Comparison of ENCODE assay signal across 26 cellular contexts in the genomic region with DNA sequence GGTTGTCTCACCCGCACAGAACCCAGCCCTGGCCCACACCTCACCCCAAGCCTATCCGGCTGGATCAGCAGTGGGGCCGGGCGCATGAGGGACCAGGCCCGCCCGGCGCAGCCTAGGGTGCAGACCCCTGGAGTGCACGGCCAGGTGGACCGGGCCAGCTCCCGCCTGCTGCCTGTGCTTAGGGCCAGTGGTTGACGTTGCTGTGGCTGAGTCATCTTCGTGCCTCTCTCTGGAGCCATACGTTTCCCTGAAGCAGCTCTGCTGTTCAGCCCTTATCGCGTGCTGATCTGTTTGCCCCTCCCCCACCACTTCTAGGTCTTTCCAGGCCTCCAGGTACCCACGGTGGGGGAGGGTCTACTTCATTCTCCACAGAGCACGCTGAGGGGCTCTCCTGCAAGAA. TPM values are rescaled to one million over a fixed set of nuclear protein-coding genes. Genes with fewer than 3 reads are reported as not detected.
DNase-seq lines count a peak whose midpoint lies in the region; ATAC-seq and TF ChIP-seq lines count a peak whose summit lies in the region.
"Had no signal": no experiment of that assay in that cellular context is flagged by ENCODE, and none has a peak within 500 bp of the region (broad histone marks: within the 10 kb centered on the region; RNA-seq: fewer than 3 reads in every experiment).

No MANE protein-coding gene starts in this region.

- ATAC-seq in GM23338 = peak; percentile 15; the same call in 2 of the 3 replicates
- no peak for ATAC-seq in HG02970 (IDR thresholded peaks at IDR 0.05; ENCODE audit: low FRiP score, unreplicated experiment)
- no peak for ATAC-seq in HG02798 (IDR thresholded peaks at IDR 0.05; ENCODE audit: poor library complexity, unreplicated experiment)
- ATAC-seq: effector memory CD8-positive, alpha-beta T cell; esophagus mucosa; heart right ventricle; left colon had no signal

- H3K27ac ChIP-seq in GM23338 (ENCODE audit: low read depth) (no peak overlapping the region), neural progenitor cell (no peak overlapping the region)
- H3K27ac ChIP-seq: colonic mucosa, heart right ventricle, sigmoid colon had no signal

- peak; percentile 49 for DNase-seq in GM23338 (ENCODE audit: low spot score)
- DNase-seq in RPMI7951 (ENCODE audit: low read depth) = peak; percentile 33
- DNase-seq in choroid plexus epithelial cell (ENCODE audit: low read depth) = peak; percentile 47
- DNase-seq in neural progenitor cell (ENCODE audit: low spot score) = no peak
- DNase-seq in NCI-H748 (lab: John Stamatoyannopoulos, UW; ENCODE audit: unreplicated experiment) = no peak
- DNase-seq: activated CD4-positive, alpha-beta T cell treated with anti-CD3 and anti-CD28 coated beads, Interleukin-2, amount 10 ng/mL, durations not matched to agents 24 days and 14 days; activated naive CD4-positive, alpha-beta T cell; activated T-cell treated with anti-CD3 and anti-CD28 coated beads, Interleukin-2, amount 50 U/mL, for 48 hours; Calu3; colonic mucosa; DND-41; effector memory CD8-positive, alpha-beta T cell; foreskin melanocyte; heart right ventricle; left colon; NCI-H1417 treated with DMSO at 0.1 percent for 48 hours; NCI-H82; sigmoid colon; stimulated activated naive CD4-positive, alpha-beta T cell had no signal

- no peak overlapping the region for H2AFZ ChIP-seq in GM23338
- no peak overlapping the region for H2AFZ ChIP-seq in neural progenitor cell (replicated peaks)

- H3K9me2 ChIP-seq in GM23338 (ENCODE audit: insufficient read depth) = no peaks in the 10 kb centered on the region

- H3K36me3 ChIP-seq in GM23338 (ENCODE audit: insufficient read depth) = no peaks in the 10 kb centered on the region
- no peaks in the 10 kb centered on the region for H3K36me3 ChIP-seq in neural progenitor cell
- H3K36me3 ChIP-seq: colonic mucosa, heart right ventricle, sigmoid colon had no signal

- no peaks in the 10 kb centered on the region for H3K9me3 ChIP-seq in neural progenitor cell (ENCODE audit: low read depth)
- H3K9me3 ChIP-seq: colonic mucosa, heart right ventricle, sigmoid colon had no signal

- no peak overlapping the region for H3K9ac ChIP-seq in neural progenitor cell

- H3K4me1 ChIP-seq in GM23338 (ENCODE audit: insufficient read depth) (no peaks in the 10 kb centered on the region), neural progenitor cell (peaks cover 19% of the 10 kb centered on the region)
- H3K4me1 ChIP-seq: colonic mucosa, heart right ventricle, sigmoid colon had no signal

- no peaks in the 10 kb centered on the region for H4K20me1 ChIP-seq in GM23338 (replicated peaks; ENCODE audit: insufficient read depth)
- no peaks in the 10 kb centered on the region for H4K20me1 ChIP-seq in neural progenitor cell (ENCODE audit: low read depth)

- H3K4me2 ChIP-seq in GM23338 (no peak overlapping the region), neural progenitor cell (no peak overlapping the region)

- H3K79me2 ChIP-seq in GM23338 (replicated peaks; ENCODE audit: insufficient read depth) (no peaks in the 10 kb centered on the region), neural progenitor cell (ENCODE audit: low read depth) (no peaks in the 10 kb centered on the region)

- H3K4me3 Mint-ChIP-seq in GM23338 (no peak overlapping the region), neural progenitor cell (no peak overlapping the region)
- H3K4me3 Mint-ChIP-seq: activated CD4-positive, alpha-beta T cell treated with anti-CD3 and anti-CD28 coated beads, Interleukin-2, amount 10 ng/mL, durations not matched to agents 24 days and 14 days; CD14-positive monocyte; effector memory CD8-positive, alpha-beta T cell; IgD-negative memory B cell; memory B cell had no signal

- H3K36me3 Mint-ChIP-seq in GM23338 (ENCODE audit: low read depth) (no peaks in the 10 kb centered on the region), neural progenitor cell (no peaks in the 10 kb centered on the region)

- no peaks in the 10 kb centered on the region for H3K27me3 ChIP-seq in GM23338 (ENCODE audit: insufficient read depth)
- H3K27me3 ChIP-seq in neural progenitor cell = no peaks in the 10 kb centered on the region
- H3K27me3 ChIP-seq: colonic mucosa, heart right ventricle, sigmoid colon had no signal

- H3F3A ChIP-seq in GM23338 (replicated peaks; ENCODE audit: low read depth) = no peaks in the 10 kb centered on the region
- no peaks in the 10 kb centered on the region for H3F3A ChIP-seq in neural progenitor cell (ENCODE audit: low read depth)

- H3K27me3 Mint-ChIP-seq in GM23338 (ENCODE audit: insufficient read depth, low read depth, poor library complexity) (peaks cover 7% of the 10 kb centered on the region), neural progenitor cell (ENCODE audit: insufficient read depth, low read depth) (peaks cover 9% of the 10 kb centered on the region)
- H3K27me3 Mint-ChIP-seq: activated CD4-positive, alpha-beta T cell treated with anti-CD3 and anti-CD28 coated beads, Interleukin-2, amount 10 ng/mL, durations not matched to agents 24 days and 14 days; effector memory CD8-positive, alpha-beta T cell; IgD-negative memory B cell; memory B cell had no signal

- H3K27ac Mint-ChIP-seq in GM23338 (no peak overlapping the region), neural progenitor cell (peak overlapping the region; percentile 91)
- H3K27ac Mint-ChIP-seq: activated CD4-positive, alpha-beta T cell treated with anti-CD3 and anti-CD28 coated beads, Interleukin-2, amount 10 ng/mL, durations not matched to agents 24 days and 14 days; CD14-positive monocyte; effector memory CD8-positive, alpha-beta T cell; IgD-negative memory B cell; memory B cell; progenitor cell of endocrine pancreas had no signal

- TF ChIP-seq CTCF in GM23338 (conservative IDR thresholded peaks at IDR 0.05; ENCODE audit: low read depth in 2 of 2) (no peak), choroid plexus epithelial cell (conservative IDR thresholded peaks at IDR 0.05; ENCODE audit: low read depth, low read length) (no peak), neural progenitor cell (IDR thresholded peaks at IDR 0.05) (no peak)

- H3K4me1 Mint-ChIP-seq in GM23338 (peaks cover 2% of the 10 kb centered on the region; the same call in 1 of the 3 replicates), neural progenitor cell (peaks cover 29% of the 10 kb centered on the region)
- H3K4me1 Mint-ChIP-seq: activated CD4-positive, alpha-beta T cell treated with anti-CD3 and anti-CD28 coated beads, Interleukin-2, amount 10 ng/mL, durations not matched to agents 24 days and 14 days; CD14-positive monocyte; IgD-negative memory B cell; memory B cell had no signal

- H3K9me3 Mint-ChIP-seq in GM23338 = no peaks in the 10 kb centered on the region
- H3K9me3 Mint-ChIP-seq in neural progenitor cell = no peaks in the 10 kb centered on the region
- H3K9me3 Mint-ChIP-seq: activated CD4-positive, alpha-beta T cell treated with anti-CD3 and anti-CD28 coated beads, Interleukin-2, amount 10 ng/mL, durations not matched to agents 24 days and 14 days; effector memory CD8-positive, alpha-beta T cell; IgD-negative memory B cell; memory B cell had no signal

- no peak overlapping the region for H3K4me3 ChIP-seq in GM23338
- H3K4me3 ChIP-seq in choroid plexus epithelial cell (ENCODE audit: low read depth, low read length) = no peak overlapping the region
- H3K4me3 ChIP-seq in neural progenitor cell = no peak overlapping the region
- H3K4me3 ChIP-seq: colonic mucosa, heart right ventricle, sigmoid colon had no signal

RNA-seq across cellular contexts. Expression of a gene that starts 39.5 kb away (rescaled TPM):
- total RNA-seq in GM23338 (2014; rRNA removed; shearing (Covaris generic)) = 22.2 and 23.5 TPM in 2 replicates
- 19.3 and 23.6 TPM in 2 replicates for polyA plus RNA-seq in GM23338 (2016; fragmentation: Nextera tagmentation; extraction: Ambion mirVana)
- 0.39 and 1.2 TPM in 2 replicates for total RNA-seq in RPMI7951 (2014; rRNA removed; shearing (Covaris generic))
- 47.8 and 49.3 TPM in 2 replicates for total RNA-seq in neural progenitor cell (ENCODE audit: low replicate concordance)
- polyA plus RNA-seq: IgD-negative memory B cell had no signal

Comparison
In these comparisons a context has a peak if more than half of its experiments do, and no peak if none do; other contexts are left out.
1. DNase-seq: peak in GM23338 (single experiment), RPMI7951 (single experiment) and choroid plexus epithelial cell (single experiment); none in neural progenitor cell (single experiment) and NCI-H748 (single experiment).
2. RNA of a gene that starts 39.5 kb away (total RNA-seq): 47.8 to 49.3 TPM in neural progenitor cell and 22.2 to 23.5 TPM in GM23338; 0.39 to 1.2 TPM in RPMI7951; every median in the first group is over 10 times any median in the second.